9 cellular contexts compared by ENCODE assay signal in genomic region chr17:40025991-40026815, GRCh38. TPM values are rescaled to one million over a fixed set of nuclear protein-coding genes. Genes with fewer than 3 reads are reported as not detected.
A peak's percentile ranks its signal among the peaks of the same experiment; 100 is the strongest.
DNase-seq lines count a peak whose midpoint lies in the region; ATAC-seq and TF ChIP-seq lines count a peak whose summit lies in the region.
"Had no signal": no experiment of that assay in that cellular context is flagged by ENCODE, and none has a peak within 500 bp of the region (broad histone marks: within the 10 kb centered on the region; RNA-seq: fewer than 3 reads in every experiment).

No MANE protein-coding gene starts in this region.

- TF ChIP-seq CTCF in C4-2B (conservative IDR thresholded peaks at IDR 0.05), result no peak

- no peak overlapping the region for H3K4me3 Mint-ChIP-seq in activated T-cell treated with anti-CD3 and anti-CD28 coated beads, Interleukin-2, amount 50 U/mL, for 4 hours

- no peaks in the 10 kb centered on the region for H3K27me3 Mint-ChIP-seq in activated T-cell treated with anti-CD3 and anti-CD28 coated beads, Interleukin-2, amount 50 U/mL, for 4 hours (ENCODE audit: low read depth)

- peak; percentile 66 for DNase-seq in NCI-H1092 treated with DMSO at 0.1 percent for 48 hours (lab: John Stamatoyannopoulos, UW)
- DNase-seq in activated T-cell treated with anti-CD3 and anti-CD28 coated beads, Interleukin-2, amount 50 U/mL, for 4 hours, result peak; percentile 24
- DNase-seq in glomerular visceral epithelial cell (ENCODE audit: extremely low spot score), result peak; percentile 60
- DNase-seq in GOT3 (lab: John Stamatoyannopoulos, UW), result no peak
- DNase-seq in head of caudate nucleus, result no peak

- ATAC-seq in activated T-cell treated with anti-CD3 and anti-CD28 coated beads, Interleukin-2, amount 50 U/mL, for 4 hours, result peak; percentile 29 to 39
- ATAC-seq in HG02870 (IDR thresholded peaks at IDR 0.05; ENCODE audit: unreplicated experiment) (no peak), GM21529 (IDR thresholded peaks at IDR 0.05; ENCODE audit: unreplicated experiment) (no peak)

- no peaks in the 10 kb centered on the region for H3K9me3 Mint-ChIP-seq in activated T-cell treated with anti-CD3 and anti-CD28 coated beads, Interleukin-2, amount 50 U/mL, for 4 hours

- H3K4me1 Mint-ChIP-seq in activated T-cell treated with anti-CD3 and anti-CD28 coated beads, Interleukin-2, amount 50 U/mL, for 4 hours (ENCODE audit: low read depth), result peaks cover 20% of the 10 kb centered on the region

- H3K27ac ChIP-seq in C4-2B, result 0 out of 2 replicates have a peak overlapping the region, but pooled peaks have one; percentile 7

- intact Hi-C loops in head of caudate nucleus (cut with DNase I), result no loop called here

- H3K36me3 Mint-ChIP-seq in activated T-cell treated with anti-CD3 and anti-CD28 coated beads, Interleukin-2, amount 50 U/mL, for 4 hours (ENCODE audit: insufficient read depth), result peaks cover 32% of the 10 kb centered on the region

RNA-seq across cellular contexts. Expression of gene CSF3, which starts 11.0 kb away (rescaled TPM):
- not detected for total RNA-seq in activated T-cell treated with anti-CD3 and anti-CD28 coated beads, Interleukin-2, amount 50 U/mL, for 4 hours
- total RNA-seq: Caco-2 had no signal

RNA-seq across cellular contexts. Expression of gene MED24, which starts 28.0 kb away (rescaled TPM):
- total RNA-seq in activated T-cell treated with anti-CD3 and anti-CD28 coated beads, Interleukin-2, amount 50 U/mL, for 4 hours, result 100 to 1,000 TPM; 133 to 140 (median 134) TPM

RNA-seq across cellular contexts. Expression of gene THRA, which starts 36.6 kb away (rescaled TPM):
- 10 to 100 TPM in 2 of 3 donors, 1 to 10 TPM in 1; 6.6 to 12.4 (median 10.3) TPM for total RNA-seq in activated T-cell treated with anti-CD3 and anti-CD28 coated beads, Interleukin-2, amount 50 U/mL, for 4 hours

RNA-seq across cellular contexts. Expression of gene PSMD3, which starts 45.6 kb away (rescaled TPM):
- 100 to 1,000 TPM; 276 to 288 (median 280) TPM for total RNA-seq in activated T-cell treated with anti-CD3 and anti-CD28 coated beads, Interleukin-2, amount 50 U/mL, for 4 hours

Comparison
In these comparisons a context has a peak if more than half of its experiments do, and no peak if none do; other contexts are left out.
1. DNase-seq: peak in NCI-H1092 treated with DMSO at 0.1 percent for 48 hours (single experiment), activated T-cell treated with anti-CD3 and anti-CD28 coated beads, Interleukin-2, amount 50 U/mL, for 4 hours (single experiment) and glomerular visceral epithelial cell (single experiment); none in GOT3 (single experiment) and head of caudate nucleus (0 of 42).
2. ATAC-seq: peak in activated T-cell treated with anti-CD3 and anti-CD28 coated beads, Interleukin-2, amount 50 U/mL, for 4 hours (2 of 2); none in HG02870 (single experiment) and GM21529 (single experiment).